In the genomic region with DNA sequence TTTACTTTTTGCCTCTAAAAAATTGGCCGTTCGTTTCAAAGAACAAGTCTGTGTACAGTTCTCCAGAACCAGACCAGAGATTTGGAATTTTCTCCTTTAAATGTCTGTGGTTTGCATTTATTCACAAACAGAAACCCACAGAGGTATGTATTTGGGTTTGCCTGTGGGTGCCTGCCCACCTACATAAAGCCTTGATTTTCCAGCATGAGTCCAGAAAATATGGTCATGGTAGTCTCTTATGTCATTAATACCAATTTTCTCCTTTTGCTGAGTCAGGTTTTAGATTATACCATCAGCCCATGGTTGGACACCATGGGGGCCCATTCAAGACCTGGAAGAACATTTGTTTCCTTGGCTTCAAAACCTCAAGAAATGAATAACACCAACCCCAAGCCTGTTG, we compare ENCODE assay signal across 9 cellular contexts. TPM values are rescaled to one million over a fixed set of nuclear protein-coding genes. Genes with fewer than 3 reads are reported as not detected.
DNase-seq lines count a peak whose midpoint lies in the region; FAIRE-seq and TF ChIP-seq lines count a peak whose summit lies in the region.
"Not testable (repeated sequence)": the region's sequence is repeated elsewhere in the genome, so short reads cannot be mapped to it uniquely, and the experiment has no call there.
"Had no signal": no experiment of that assay in that cellular context is flagged by ENCODE, and none has a peak within 500 bp of the region (broad histone marks: within the 10 kb centered on the region; RNA-seq: fewer than 3 reads in every experiment).

No MANE protein-coding gene starts in this region.

- peak overlapping the region; percentile 91 for H3K27ac ChIP-seq in GM23248

- not testable (repeated sequence) for H3K9me3 ChIP-seq in GM23248 (ENCODE audit: low read depth)

- peak; percentile 79 for DNase-seq in AG10803 (ENCODE audit: low read depth)
- DNase-seq in GM23248; bronchial epithelial cell (ENCODE audit: low read depth): not testable (repeated sequence)
- peak; percentile 7 for DNase-seq in M059J (ENCODE audit: low read depth)
- peak; percentile 9 for DNase-seq in amniotic epithelial cell (ENCODE audit: low read depth)
- peak; percentile 13 for DNase-seq in astrocyte of the spinal cord (ENCODE audit: low read depth, low spot score)
- DNase-seq in fibroblast of villous mesenchyme (ENCODE audit: low read depth) = peak; percentile 27

- 30% methylated on average over 2 of the region's 2 CpGs; no CpG with 5 or more reads in 1 of the 2 experiments for WGBS in GM23248 (ENCODE audit: low coverage in 1 of 2, low lambda C conversion rate in 2 of 2, missing lambda C conversion rate in 2 of 2), 2 experiments

- H3K9me2 ChIP-seq in GM23248 (ENCODE audit: insufficient read depth) = not testable (repeated sequence)

- peaks cover 37% of the 10 kb centered on the region for H3K79me2 ChIP-seq in GM23248 (ENCODE audit: insufficient read depth)

- H3K4me3 ChIP-seq in AG10803 (ENCODE audit: low read length); GM23248; astrocyte of the spinal cord (ENCODE audit: low read depth, low read length); bronchial epithelial cell (ENCODE audit: low read depth, low read length); fibroblast of villous mesenchyme (ENCODE audit: low read depth, low read length): not testable (repeated sequence)

- in situ Hi-C loops in GM23248 (cut with MboI); astrocyte of the spinal cord (cut with HindIII; ENCODE audit: low sequenced_read_pairs): not testable (repeated sequence)

- H4K20me1 ChIP-seq in GM23248 (ENCODE audit: insufficient read depth) = not testable (repeated sequence)

- FAIRE-seq in bronchial epithelial cell (lab: Jason Lieb, UNC) = peak; percentile 82

- H2AFZ ChIP-seq in GM23248 = not testable (repeated sequence)

- TF ChIP-seq CTCF in AG10803 (conservative IDR thresholded peaks at IDR 0.05; ENCODE audit: low read length); astrocyte of the spinal cord (IDR thresholded peaks at IDR 0.05; ENCODE audit: low read depth, low read length); bronchial epithelial cell (IDR thresholded peaks at IDR 0.05; ENCODE audit: insufficient read depth, low read length, severe bottlenecking); fibroblast of villous mesenchyme (IDR thresholded peaks at IDR 0.05; ENCODE audit: insufficient read depth, low read depth, low read length): not testable (repeated sequence)

- peaks cover 14% of the 10 kb centered on the region for H3K36me3 ChIP-seq in GM23248 (ENCODE audit: low read depth)
- H3K36me3 ChIP-seq in bronchial epithelial cell (ENCODE audit: control insufficient read depth, insufficient read depth, low read length) = not testable (repeated sequence)

- H3K9ac ChIP-seq in GM23248 = peak overlapping the region; percentile 56

- H3K4me1 ChIP-seq in GM23248 (ENCODE audit: insufficient read depth) = peaks cover 47% of the 10 kb centered on the region

- H3K27me3 ChIP-seq in GM23248 (replicated peaks; ENCODE audit: insufficient read depth); bronchial epithelial cell (ENCODE audit: control insufficient read depth, insufficient read depth, low read length): not testable (repeated sequence)

- not testable (repeated sequence) for H3K4me2 ChIP-seq in GM23248 (ENCODE audit: unreplicated experiment)

- peaks cover 28% of the 10 kb centered on the region for H3F3A ChIP-seq in GM23248 (ENCODE audit: insufficient read depth)

RNA-seq across cellular contexts. Expression of a gene that starts 22.7 kb away (rescaled TPM):
- 555 and 556 TPM in 2 replicates for total RNA-seq in GM23248 (2014; rRNA removed; shearing (Covaris generic))
- 350 and 364 TPM in 2 replicates for polyA plus RNA-seq in GM23248 (2016; fragmentation: Nextera tagmentation; extraction: Ambion mirVana)
- 150 and 170 TPM in 2 replicates for total RNA-seq in M059J (2014; rRNA removed; shearing (Covaris generic))
- total RNA-seq in bronchial epithelial cell (468 and 571 TPM in 2 replicates), fibroblast of villous mesenchyme (224 and 265 TPM in 2 replicates)
- total RNA-seq: CD4-positive, CD25-positive, alpha-beta regulatory T cell had no signal
- polyA plus RNA-seq: CD8-positive, alpha-beta memory T cell had no signal
